Comparison of ENCODE assay signal across 8 cellular contexts in the genomic region with DNA sequence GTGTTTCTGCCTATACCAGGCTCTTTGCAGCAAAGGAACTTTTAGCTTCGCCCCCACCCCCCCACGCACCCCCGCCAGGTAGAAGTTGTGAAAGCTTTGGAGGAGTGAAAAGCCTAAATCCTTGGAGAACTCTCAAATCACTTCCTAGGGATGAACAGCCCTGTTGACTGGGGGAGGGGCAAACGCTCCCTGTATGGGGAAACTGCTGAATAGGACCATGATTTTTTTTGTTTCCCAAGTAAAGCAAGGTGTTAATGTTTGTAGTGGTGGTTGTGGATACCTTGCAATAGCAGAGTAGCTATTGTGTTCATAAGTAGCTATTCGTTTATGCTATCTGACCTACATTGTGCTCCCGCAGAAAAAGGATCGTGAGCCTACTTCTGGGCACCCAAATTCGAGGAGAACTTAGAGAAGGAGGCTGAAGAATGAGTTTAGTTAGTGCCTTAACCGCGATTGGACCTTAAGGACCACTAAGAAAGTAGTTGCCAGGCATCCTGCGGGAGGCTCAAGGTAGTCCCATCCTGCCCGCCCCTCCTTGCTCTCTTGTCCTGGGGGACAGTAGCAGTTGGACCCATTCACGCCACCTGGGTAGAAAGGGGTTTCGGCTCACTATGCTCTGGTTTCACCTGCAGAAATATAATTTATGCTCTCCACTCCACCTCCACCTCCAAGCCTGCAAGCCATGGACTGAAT. TPM values are rescaled to one million over a fixed set of nuclear protein-coding genes. Genes with fewer than 3 reads are reported as not detected.
A peak's percentile ranks its signal among the peaks of the same experiment; 100 is the strongest.
DNase-seq lines count a peak whose midpoint lies in the region; ATAC-seq, FAIRE-seq and TF ChIP-seq lines count a peak whose summit lies in the region.

No MANE protein-coding gene starts in this region.

- H3K4me2 ChIP-seq in astrocyte (ENCODE audit: low read length), result peak overlapping the region; percentile 96

- H3K36me3 Mint-ChIP-seq in astrocyte (ENCODE audit: low read depth, unreplicated experiment), result peaks cover 4% of the 10 kb centered on the region

- H4K20me1 ChIP-seq in astrocyte (ENCODE audit: insufficient read depth, low read length), result peaks cover 32% of the 10 kb centered on the region

- ATAC-seq in GM18498 (IDR thresholded peaks at IDR 0.05; ENCODE audit: unreplicated experiment), result no peak
- no peak for ATAC-seq in GM21423 (IDR thresholded peaks at IDR 0.05; ENCODE audit: unreplicated experiment)
- ATAC-seq in GM21825 (IDR thresholded peaks at IDR 0.05; ENCODE audit: unreplicated experiment), result no peak

- H3K9me3 Mint-ChIP-seq in astrocyte (ENCODE audit: unreplicated experiment), result no peaks in the 10 kb centered on the region

- TF ChIP-seq CTCF in AG09309 (IDR thresholded peaks at IDR 0.05; ENCODE audit: control insufficient read depth, insufficient read depth, low read depth, low read length, missing control alignments), result no peak
- no peak for TF ChIP-seq CTCF in HFF-Myc (IDR thresholded peaks at IDR 0.05; ENCODE audit: low read depth, low read length, missing control alignments)
- no peak for TF ChIP-seq CTCF in astrocyte (IDR thresholded peaks at IDR 0.05; ENCODE audit: insufficient read depth, low read depth, low read length)
- no peak for TF ChIP-seq CTCF in kidney epithelial cell (IDR thresholded peaks at IDR 0.05; ENCODE audit: insufficient read depth, low read length, poor library complexity, severe bottlenecking)

- H3K9me3 ChIP-seq in astrocyte (ENCODE audit: insufficient read depth, low read depth, low read length), result no peaks in the 10 kb centered on the region

- peak overlapping the region; percentile 77 for H3K4me3 ChIP-seq in AG09309 (ENCODE audit: control insufficient read depth, low read depth, low read length)
- H3K4me3 ChIP-seq in HFF-Myc (replicated peaks; ENCODE audit: low read depth, low read length), result peak overlapping the region; percentile 65
- peak overlapping the region; percentile 79 for H3K4me3 ChIP-seq in astrocyte (ENCODE audit: insufficient read depth, low read depth, low read length)
- peak overlapping the region; percentile 95 for H3K4me3 ChIP-seq in kidney epithelial cell (ENCODE audit: low read depth, low read length)

- H3K27ac Mint-ChIP-seq in astrocyte (ENCODE audit: unreplicated experiment), result no peak overlapping the region

- peaks cover 33% of the 10 kb centered on the region for H3K4me1 ChIP-seq in astrocyte (ENCODE audit: insufficient read depth, low read length)

- peaks cover 30% of the 10 kb centered on the region for H3K4me1 Mint-ChIP-seq in astrocyte (ENCODE audit: low read depth, unreplicated experiment)

- no peak for FAIRE-seq in astrocyte (lab: Jason Lieb, UNC)

- peak overlapping the region; percentile 83 for H2AFZ ChIP-seq in astrocyte (ENCODE audit: low read depth, low read length)

- peaks cover 18% of the 10 kb centered on the region for H3K79me2 ChIP-seq in astrocyte (ENCODE audit: insufficient read depth, low read length)

- H3K9ac ChIP-seq in astrocyte (ENCODE audit: low read length), result peak overlapping the region; percentile 95

- H3K27me3 ChIP-seq in astrocyte (ENCODE audit: insufficient read depth, low read length) (no peaks in the 10 kb centered on the region), kidney epithelial cell (ENCODE audit: control insufficient read depth, insufficient read depth, low read length) (no peaks in the 10 kb centered on the region)

- DNase-seq in AG09309 (ENCODE audit: low read depth), result no peak
- no peak for DNase-seq in HFF-Myc (ENCODE audit: extremely low read depth, low read depth)
- DNase-seq in astrocyte (ENCODE audit: low read depth), result no peak
- no peak for DNase-seq in kidney epithelial cell (ENCODE audit: low read depth)
- DNase-seq in substantia nigra (lab: John Stamatoyannopoulos, UW), result peak in 5 of 49 donors; percentile 14 to 70 (median 31)

- H3K27ac ChIP-seq in astrocyte (ENCODE audit: low read depth, low read length), result peak overlapping the region; percentile 94
- peak overlapping the region; percentile 99 for H3K27ac ChIP-seq in substantia nigra (ENCODE audit: low read depth, low read length, poor library complexity, severe bottlenecking)

- H3K27me3 Mint-ChIP-seq in astrocyte (ENCODE audit: low read depth, unreplicated experiment), result no peaks in the 10 kb centered on the region

- H3K4me3 Mint-ChIP-seq in astrocyte (ENCODE audit: unreplicated experiment), result peak overlapping the region; percentile 91

- H3K36me3 ChIP-seq in astrocyte (ENCODE audit: insufficient read depth, low read length) (peaks cover 31% of the 10 kb centered on the region), kidney epithelial cell (ENCODE audit: control insufficient read depth, insufficient read depth, low read length) (peaks cover 3% of the 10 kb centered on the region)

RNA-seq across cellular contexts. Expression of gene NFKBIA, which starts 0.9 kb away (rescaled TPM):
- total RNA-seq in astrocyte (35.5 and 38.1 TPM in 2 replicates), kidney epithelial cell (196 and 240 TPM in 2 replicates)
